17 cellular contexts compared by ENCODE assay signal in the genomic region with DNA sequence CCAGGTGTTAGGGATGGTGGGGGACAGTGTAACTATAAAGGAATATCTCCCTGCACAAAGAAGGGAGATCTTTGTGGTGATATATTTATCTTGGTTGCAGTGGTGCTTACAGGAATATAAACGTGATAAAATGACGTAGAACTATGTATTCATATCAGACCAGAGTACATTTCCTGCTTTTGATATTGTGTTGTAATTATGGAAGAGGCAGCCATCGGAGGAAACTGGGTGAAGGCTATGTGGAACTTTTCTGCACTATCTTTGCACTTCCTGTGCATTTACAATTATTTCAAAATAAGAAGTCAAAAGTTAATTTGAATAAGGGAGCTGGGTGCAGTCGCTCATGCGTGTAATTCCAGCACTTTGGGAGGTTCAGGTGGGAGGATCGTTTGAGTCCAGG. TPM values are rescaled to one million over a fixed set of nuclear protein-coding genes. Genes with fewer than 3 reads are reported as not detected.
DNase-seq lines count a peak whose midpoint lies in the region; ATAC-seq and TF ChIP-seq lines count a peak whose summit lies in the region.
"Had no signal": no experiment of that assay in that cellular context is flagged by ENCODE, and none has a peak within 500 bp of the region (broad histone marks: within the 10 kb centered on the region; RNA-seq: fewer than 3 reads in every experiment).

No MANE protein-coding gene starts in this region.

- peak; percentile 80 for ATAC-seq in mucosa of descending colon
- ATAC-seq in heart right ventricle = no peak

- no peaks in the 10 kb centered on the region for H3K79me2 ChIP-seq in OCI-LY7 (ENCODE audit: insufficient read depth, low read depth, low read length)

- H3K36me3 Mint-ChIP-seq in CD14-positive monocyte = no peaks in the 10 kb centered on the region

- peak overlapping the region in 1 of 2 donors; percentile 42 for H3K4me3 Mint-ChIP-seq in CD14-positive monocyte
- H3K4me3 Mint-ChIP-seq: HFFc6 had no signal

- H3K4me1 Mint-ChIP-seq in CD14-positive monocyte = peaks cover 9% of the 10 kb centered on the region

- POLR2A ChIA-PET in OCI-LY7 (lab: Charles Lee) = no interaction called here

- peak overlapping the region; percentile 22 to 88 (median 78) for H3K27ac Mint-ChIP-seq in CD14-positive monocyte
- H3K27ac Mint-ChIP-seq: HFFc6 had no signal

- H3K4me3 ChIP-seq in OCI-LY7 (ENCODE audit: low read depth, low read length, poor library complexity, severe bottlenecking) (no peak overlapping the region), mucosa of descending colon (no peak overlapping the region), heart right ventricle (no peak overlapping the region)

- peak overlapping the region; percentile 31 for H3K4me2 ChIP-seq in OCI-LY7 (ENCODE audit: low read length)
- H3K4me2 ChIP-seq: KMS-11 had no signal

- H4K20me1 ChIP-seq in OCI-LY7 (ENCODE audit: insufficient read depth, low read length) = no peaks in the 10 kb centered on the region

- H3K9me3 ChIP-seq in OCI-LY7 (ENCODE audit: low read length) (no peaks in the 10 kb centered on the region), mucosa of descending colon (no peaks in the 10 kb centered on the region), heart right ventricle (no peaks in the 10 kb centered on the region)
- H3K9me3 ChIP-seq: Caco-2 had no signal

- H3K9me2 ChIP-seq in OCI-LY7 (ENCODE audit: insufficient read depth, low read length) = no peaks in the 10 kb centered on the region

- H3K4me1 ChIP-seq in OCI-LY7 (ENCODE audit: insufficient read depth, low read length, poor library complexity, severe bottlenecking) (peaks cover 16% of the 10 kb centered on the region), mucosa of descending colon (ENCODE audit: low read depth) (peaks cover 8% of the 10 kb centered on the region), heart right ventricle (no peaks in the 10 kb centered on the region)
- H3K4me1 ChIP-seq: Caco-2 had no signal

- intact Hi-C loops in CD14-positive monocyte (cut with micrococcal nuclease) = no loop called here
- intact Hi-C loops in OCI-LY7 (cut with micrococcal nuclease; ENCODE audit: unreplicated experiment) = no loop called here
- intact Hi-C loops in mucosa of descending colon (cut with DNase I, micrococcal nuclease) = no loop called here
- intact Hi-C loops in heart right ventricle (cut with DNase I) = no loop called here
- intact Hi-C loops in cardiac septum (cut with DNase I) = no loop called here

- 42 to 54% methylated on average over 6 of the region's 6 CpGs for WGBS in heart right ventricle, 2 donors

- no peak for DNase-seq in CD14-positive monocyte (ENCODE audit: low spot score)
- DNase-seq in OCI-LY7 (ENCODE audit: low spot score) = peak; percentile 18
- peak; percentile 46 for DNase-seq in dermis blood vessel endothelial cell
- DNase-seq in mucosa of descending colon = no peak
- no peak for DNase-seq in activated effector memory CD4-positive, alpha-beta T cell treated with Interleukin-2 at 50 U/mL for 16 hours
- no peak for DNase-seq in heart right ventricle
- no peak for DNase-seq in NCI-H2107 treated with DMSO at 0.1 percent for 48 hours (lab: John Stamatoyannopoulos, UW; ENCODE audit: unreplicated experiment)
- DNase-seq in cardiac septum (ENCODE audit: low spot score) = no peak
- DNase-seq: C1 segment of cervical spinal cord, Caco-2, HFFc6, NCI-H1048, NCI-H1436 treated with DMSO at 0.1 percent for 48 hours, NCI-H2081, NCI-H510A treated with DMSO at 0.1 percent for 48 hours, Right ventricle myocardium superior had no signal

- no TSS peak for BruUV-seq in OCI-LY7 (replicated peaks; lab: Mats Ljungman, UMichigan)

- H3K9me3 Mint-ChIP-seq in CD14-positive monocyte = peaks cover 0 to 13% (median 9%) of the 10 kb centered on the region in 7 donors
- H3K9me3 Mint-ChIP-seq: HFFc6 had no signal

- H3K36me3 ChIP-seq in OCI-LY7 (ENCODE audit: insufficient read depth, low read length) = no peaks in the 10 kb centered on the region
- no peaks in the 10 kb centered on the region for H3K36me3 ChIP-seq in mucosa of descending colon (ENCODE audit: low read depth)
- H3K36me3 ChIP-seq in heart right ventricle = no peaks in the 10 kb centered on the region

- H3K27me3 ChIP-seq in heart right ventricle = no peaks in the 10 kb centered on the region

- TF ChIP-seq CTCF in CD14-positive monocyte (IDR thresholded peaks at IDR 0.05) (no peak), OCI-LY7 (conservative IDR thresholded peaks at IDR 0.05; ENCODE audit: low read length) (no peak), mucosa of descending colon (IDR thresholded peaks at IDR 0.05) (no peak), heart right ventricle (IDR thresholded peaks at IDR 0.05) (no peak)

- H3K27ac ChIP-seq in OCI-LY7 (ENCODE audit: low read depth, low read length, poor library complexity, severe bottlenecking) (no peak overlapping the region), heart right ventricle (no peak overlapping the region)
- H3K27ac ChIP-seq: KMS-11 had no signal

- CTCF ChIA-PET in OCI-LY7 (lab: Charles Lee; ENCODE audit: unreplicated experiment) = no interaction called here

- H3K27me3 Mint-ChIP-seq in CD14-positive monocyte (ENCODE audit: low read depth in 3 of 3) = peaks cover 0 to 2% (median 2%) of the 10 kb centered on the region in 3 donors

- H2AFZ ChIP-seq in OCI-LY7 (ENCODE audit: low read length) = no peak overlapping the region

RNA-seq across cellular contexts. Expression of a gene that starts 37.6 kb away (rescaled TPM):
- polyA plus RNA-seq in CD14-positive monocyte = 100 to 1,000 TPM; 393 to 463 TPM
- total RNA-seq in OCI-LY7 (2014; rRNA removed; shearing (Covaris generic)) = 255 and 373 TPM in 2 replicates
- 135 and 161 TPM in 2 replicates for total RNA-seq in OCI-LY7 (2022)
- total RNA-seq in dermis blood vessel endothelial cell = 530 and 620 TPM in 2 replicates
- 100 to 1,000 TPM; 167 to 224 (median 183) TPM for total RNA-seq in mucosa of descending colon
- total RNA-seq in heart right ventricle = 100 to 1,000 TPM; 303 to 646 (median 513) TPM
- polyA plus RNA-seq in heart right ventricle = 1,000 to 10,000 TPM; 1,540 to 6,035 TPM
- 519 TPM for total RNA-seq in cardiac septum

Comparison
In these comparisons a context has a peak if more than half of its experiments do, and no peak if none do; other contexts are left out.
1. DNase-seq: peak in OCI-LY7 (single experiment) and dermis blood vessel endothelial cell (single experiment); none in CD14-positive monocyte (single experiment), mucosa of descending colon (0 of 3), activated effector memory CD4-positive, alpha-beta T cell treated with Interleukin-2 at 50 U/mL for 16 hours (single experiment), heart right ventricle (0 of 2), NCI-H2107 treated with DMSO at 0.1 percent for 48 hours (single experiment) and cardiac septum (single experiment).